ENCODE assay signal across 23 cellular contexts in the genomic region with DNA sequence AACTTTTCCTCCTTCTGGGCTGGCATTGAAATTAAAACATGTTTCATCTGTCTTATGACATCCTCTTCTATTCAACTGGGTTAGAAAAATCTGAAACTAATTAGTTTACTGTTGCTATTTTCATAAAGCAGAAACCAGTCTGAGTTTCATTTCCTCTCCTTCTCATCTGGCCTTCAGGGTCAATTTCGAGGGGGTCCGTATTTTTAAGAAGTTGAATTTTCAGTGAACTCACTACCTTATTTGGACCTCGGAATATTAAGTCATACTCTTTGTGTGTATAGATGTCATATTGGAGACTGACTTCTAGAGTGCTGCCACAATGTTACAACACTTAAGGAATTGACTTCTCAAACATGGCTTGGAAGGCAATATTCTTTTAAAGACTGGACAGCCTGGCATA.
"Had no signal": no experiment of that assay in that cellular context is flagged by ENCODE, and none has a peak within 500 bp of the region (broad histone marks: within the 10 kb centered on the region; RNA-seq: fewer than 3 reads in every experiment).

No MANE protein-coding gene starts in this region.

- H3K27me3 ChIP-seq: dorsolateral prefrontal cortex, esophagus muscularis mucosa, right lobe of liver, tibial artery, upper lobe of left lung, uterus had no signal

- ATAC-seq: left lobe of liver; naive thymus-derived CD4-positive, alpha-beta T cell; right lobe of liver; stimulated activated memory B cell treated with anti-CD40 and anti-IgM and Interleukin-4, amounts not matched to agents 10 μg/mL and 1 μg/mL and 100 μg/mL, for 72 hours had no signal

- DNase-seq: cortex of kidney; dorsolateral prefrontal cortex; effector CD8-positive, alpha-beta T cell; foreskin melanocyte; head of caudate nucleus; hippocampal formation; kidney glomerular epithelial cell; mammary epithelial cell; naive thymus-derived CD4-positive, alpha-beta T cell; nephron progenitor cell; retina; right lobe of liver; stimulated activated CD4-positive, alpha-beta T cell treated with anti-CD3 and anti-CD28 coated beads, Interleukin-4, amount 100 ng/mL, for 24 hours; tibial artery; upper lobe of left lung; uterus had no signal

- H3K9me3 ChIP-seq: prostate gland had no signal

- FAIRE-seq: islet of Langerhans had no signal

- H3K27ac ChIP-seq: dorsolateral prefrontal cortex, epithelial cell of prostate, esophagus muscularis mucosa, parathyroid adenoma, prostate gland, right lobe of liver, tibial artery, upper lobe of left lung, uterus had no signal

- H3K36me3 ChIP-seq: esophagus muscularis mucosa, prostate gland, right lobe of liver, tibial artery, upper lobe of left lung, uterus had no signal

- H3K4me3 ChIP-seq: dorsolateral prefrontal cortex, esophagus muscularis mucosa, prostate gland, right lobe of liver, tibial artery, upper lobe of left lung, uterus had no signal

- H3K4me1 ChIP-seq: esophagus muscularis mucosa, parathyroid adenoma, prostate gland, right lobe of liver, tibial artery, upper lobe of left lung, uterus had no signal
